8 cellular contexts compared by ENCODE assay signal in genomic region chr16:89764711-89765201, GRCh38. TPM values are rescaled to one million over a fixed set of nuclear protein-coding genes. Genes with fewer than 3 reads are reported as not detected.
DNase-seq lines count a peak whose midpoint lies in the region; ATAC-seq and TF ChIP-seq lines count a peak whose summit lies in the region.

No MANE protein-coding gene starts in this region.

- H3K4me1 ChIP-seq in CD8-positive, alpha-beta T cell (ENCODE audit: insufficient read depth, low read length): peaks cover 15% of the 10 kb centered on the region
- H3K4me1 ChIP-seq in aorta (ENCODE audit: control insufficient read depth in 1 of 2, insufficient read depth in 2 of 2, low read length in 2 of 2): no peaks in the 10 kb centered on the region
- H3K4me1 ChIP-seq in neural progenitor cell: no peaks in the 10 kb centered on the region

- WGBS in aorta, 2 donors: 85 to 91% methylated on average over 18 of the region's 18 CpGs

- peak overlapping the region; percentile 89 for H3K27ac Mint-ChIP-seq in CD8-positive, alpha-beta T cell
- peak overlapping the region; percentile 53 for H3K27ac Mint-ChIP-seq in activated T-helper 17 cell treated with anti-CD3 and anti-CD28 coated beads, Interleukin-2, amount 50 U/mL, for 72 hours
- H3K27ac Mint-ChIP-seq in neural progenitor cell: no peak overlapping the region

- H3K9ac ChIP-seq in neural progenitor cell: no peak overlapping the region

- H3K36me3 ChIP-seq in CD8-positive, alpha-beta T cell (ENCODE audit: insufficient read depth, low read length): no peaks in the 10 kb centered on the region
- H3K36me3 ChIP-seq in aorta (ENCODE audit: control insufficient read depth in 1 of 2, insufficient read depth in 2 of 2, low read length in 1 of 2) (no peaks in the 10 kb centered on the region), neural progenitor cell (no peaks in the 10 kb centered on the region)

- H3K27me3 ChIP-seq in CD8-positive, alpha-beta T cell (ENCODE audit: insufficient read depth, low read length): no peaks in the 10 kb centered on the region
- H3K27me3 ChIP-seq in aorta (ENCODE audit: control insufficient read depth in 1 of 2, insufficient read depth in 2 of 2, low read length in 1 of 2): no peaks in the 10 kb centered on the region
- no peaks in the 10 kb centered on the region for H3K27me3 ChIP-seq in neural progenitor cell

- no peak overlapping the region for H2AFZ ChIP-seq in neural progenitor cell (replicated peaks)

- no peaks in the 10 kb centered on the region for H3K9me3 ChIP-seq in CD8-positive, alpha-beta T cell (ENCODE audit: low read length)
- H3K9me3 ChIP-seq in aorta (ENCODE audit: control insufficient read depth, low read length) (no peaks in the 10 kb centered on the region), neural progenitor cell (ENCODE audit: low read depth) (no peaks in the 10 kb centered on the region)

- H3K4me3 Mint-ChIP-seq in CD8-positive, alpha-beta T cell: peak overlapping the region; percentile 79
- peak overlapping the region; percentile 71 for H3K4me3 Mint-ChIP-seq in activated T-helper 17 cell treated with anti-CD3 and anti-CD28 coated beads, Interleukin-2, amount 50 U/mL, for 72 hours
- no peak overlapping the region for H3K4me3 Mint-ChIP-seq in neural progenitor cell

- peaks cover 38% of the 10 kb centered on the region for H3K4me1 Mint-ChIP-seq in CD8-positive, alpha-beta T cell (ENCODE audit: low read depth)
- peaks cover 13% of the 10 kb centered on the region for H3K4me1 Mint-ChIP-seq in activated T-helper 17 cell treated with anti-CD3 and anti-CD28 coated beads, Interleukin-2, amount 50 U/mL, for 72 hours
- H3K4me1 Mint-ChIP-seq in neural progenitor cell: no peaks in the 10 kb centered on the region

- DNase-seq in CD8-positive, alpha-beta T cell: peak in 5 of 7 experiments; percentile 20 to 63 (median 41)
- DNase-seq in midbrain (lab: John Stamatoyannopoulos, UW) (peak; percentile 25), aorta (peak in 1 of 2 donors; percentile 78), RKO (ENCODE audit: low spot score) (no peak), neural progenitor cell (ENCODE audit: low spot score) (no peak)

- no peaks in the 10 kb centered on the region for H3F3A ChIP-seq in neural progenitor cell (ENCODE audit: low read depth)

- ATAC-seq in CD8-positive, alpha-beta T cell: peak; percentile 54
- peak; percentile 90 for ATAC-seq in GM21360 (IDR thresholded peaks at IDR 0.05; ENCODE audit: unreplicated experiment)
- peak; percentile 84 for ATAC-seq in HG03571 (IDR thresholded peaks at IDR 0.05; ENCODE audit: unreplicated experiment)
- peak; percentile 91 for ATAC-seq in activated T-helper 17 cell treated with anti-CD3 and anti-CD28 coated beads, Interleukin-2, amount 50 U/mL, for 72 hours (replicated peaks)
- ATAC-seq in aorta (ENCODE audit: low FRiP score): peak; percentile 44

- H3K9me3 Mint-ChIP-seq in CD8-positive, alpha-beta T cell: no peaks in the 10 kb centered on the region
- no peaks in the 10 kb centered on the region for H3K9me3 Mint-ChIP-seq in activated T-helper 17 cell treated with anti-CD3 and anti-CD28 coated beads, Interleukin-2, amount 50 U/mL, for 72 hours
- H3K9me3 Mint-ChIP-seq in neural progenitor cell: no peaks in the 10 kb centered on the region

- no peaks in the 10 kb centered on the region for H4K20me1 ChIP-seq in neural progenitor cell (ENCODE audit: low read depth)

- no peak overlapping the region for H3K4me2 ChIP-seq in neural progenitor cell

- intact Hi-C loops in CD8-positive, alpha-beta T cell (cut with DNase I, micrococcal nuclease): no loop called here
- intact Hi-C loops in aorta (cut with DNase I): no loop called here

- H3K27me3 Mint-ChIP-seq in CD8-positive, alpha-beta T cell (ENCODE audit: low read depth): no peaks in the 10 kb centered on the region
- no peaks in the 10 kb centered on the region for H3K27me3 Mint-ChIP-seq in activated T-helper 17 cell treated with anti-CD3 and anti-CD28 coated beads, Interleukin-2, amount 50 U/mL, for 72 hours
- peaks cover 2% of the 10 kb centered on the region for H3K27me3 Mint-ChIP-seq in neural progenitor cell (ENCODE audit: insufficient read depth, low read depth)

- H3K36me3 Mint-ChIP-seq in CD8-positive, alpha-beta T cell: no peaks in the 10 kb centered on the region
- H3K36me3 Mint-ChIP-seq in activated T-helper 17 cell treated with anti-CD3 and anti-CD28 coated beads, Interleukin-2, amount 50 U/mL, for 72 hours (ENCODE audit: low read depth): peaks cover 82% of the 10 kb centered on the region
- H3K36me3 Mint-ChIP-seq in neural progenitor cell: peaks cover 31% of the 10 kb centered on the region

- TF ChIP-seq CTCF in CD8-positive, alpha-beta T cell (IDR thresholded peaks at IDR 0.05): no peak
- no peak for TF ChIP-seq CTCF in neural progenitor cell (IDR thresholded peaks at IDR 0.05)

- no peaks in the 10 kb centered on the region for H3K79me2 ChIP-seq in neural progenitor cell (ENCODE audit: low read depth)

- CTCF ChIA-PET in CD8-positive, alpha-beta T cell (lab: Charles Lee): interaction anchor here (0.7 to 1.2 kb wide), 3 partner anchors 29 to 59 kb away, joined by 3 to 4 read pairs (median 3); no protein-coding TSS in a partner anchor

- H3K4me3 ChIP-seq in CD8-positive, alpha-beta T cell (ENCODE audit: low read depth, low read length): no peak overlapping the region
- H3K4me3 ChIP-seq in aorta (ENCODE audit: low read length in 2 of 2) (no peak overlapping the region), neural progenitor cell (no peak overlapping the region)

- POLR2A ChIA-PET in CD8-positive, alpha-beta T cell (lab: Charles Lee): no interaction called here

- H3K27ac ChIP-seq in CD8-positive, alpha-beta T cell (ENCODE audit: low read depth, low read length): peak overlapping the region; percentile 1
- H3K27ac ChIP-seq in aorta (ENCODE audit: low read depth in 1 of 2, low read length in 2 of 2) (no peak overlapping the region), neural progenitor cell (no peak overlapping the region)

RNA-seq across cellular contexts. Expression of gene ZNF276, which starts 43.4 kb away (rescaled TPM):
- 100 to 1,000 TPM; 127 to 130 TPM for total RNA-seq in CD8-positive, alpha-beta T cell
- 10 to 100 TPM; 24.7 to 31.1 TPM for total RNA-seq in activated T-helper 17 cell treated with anti-CD3 and anti-CD28 coated beads, Interleukin-2, amount 50 U/mL, for 72 hours
- total RNA-seq in aorta (10 to 100 TPM; 23.6 to 30.4 TPM), neural progenitor cell (ENCODE audit: low replicate concordance) (8.4 and 21.7 TPM in 2 replicates)
- polyA plus RNA-seq in aorta: 10 to 100 TPM in 1 of 2 donors, 1 to 10 TPM in 1; 3.3 to 47.7 TPM

RNA-seq across cellular contexts. Expression of gene VPS9D1, which starts 44.1 kb away (rescaled TPM):
- total RNA-seq in CD8-positive, alpha-beta T cell: 10 to 100 TPM; 15.7 to 15.9 TPM
- 1 to 10 TPM; 1.7 to 4.1 TPM for total RNA-seq in activated T-helper 17 cell treated with anti-CD3 and anti-CD28 coated beads, Interleukin-2, amount 50 U/mL, for 72 hours
- 10 to 100 TPM; 10.3 to 15.3 TPM for total RNA-seq in aorta
- polyA plus RNA-seq in aorta: 10 to 100 TPM in 1 of 2 donors, 1 to 10 TPM in 1; 5.1 to 34.5 TPM
- total RNA-seq in neural progenitor cell (ENCODE audit: low replicate concordance): 1.6 and 4.7 TPM in 2 replicates

RNA-seq across cellular contexts. Expression of gene FANCA, which starts 51.7 kb away (rescaled TPM):
- 1 to 10 TPM; 5.6 to 7.5 TPM for total RNA-seq in CD8-positive, alpha-beta T cell
- 100 to 1,000 TPM; 115 to 131 TPM for total RNA-seq in activated T-helper 17 cell treated with anti-CD3 and anti-CD28 coated beads, Interleukin-2, amount 50 U/mL, for 72 hours
- total RNA-seq in aorta (1 to 10 TPM; 3.9 to 6.9 TPM), neural progenitor cell (ENCODE audit: low replicate concordance) (34.6 and 43.0 TPM in 2 replicates)
- 1 to 10 TPM; 2.0 to 3.5 TPM for polyA plus RNA-seq in aorta

Comparison
In these comparisons a context has a peak if more than half of its experiments do, and no peak if none do; other contexts are left out.
1. DNase-seq: peak in CD8-positive, alpha-beta T cell (5 of 7) and midbrain (single experiment); none in RKO (single experiment) and neural progenitor cell (single experiment).
2. Peak in every context shown above with its lines, with median percentiles within 50 percentile points of each other: ATAC-seq.